Comparison of ENCODE assay signal across 10 cellular contexts in the genomic region with DNA sequence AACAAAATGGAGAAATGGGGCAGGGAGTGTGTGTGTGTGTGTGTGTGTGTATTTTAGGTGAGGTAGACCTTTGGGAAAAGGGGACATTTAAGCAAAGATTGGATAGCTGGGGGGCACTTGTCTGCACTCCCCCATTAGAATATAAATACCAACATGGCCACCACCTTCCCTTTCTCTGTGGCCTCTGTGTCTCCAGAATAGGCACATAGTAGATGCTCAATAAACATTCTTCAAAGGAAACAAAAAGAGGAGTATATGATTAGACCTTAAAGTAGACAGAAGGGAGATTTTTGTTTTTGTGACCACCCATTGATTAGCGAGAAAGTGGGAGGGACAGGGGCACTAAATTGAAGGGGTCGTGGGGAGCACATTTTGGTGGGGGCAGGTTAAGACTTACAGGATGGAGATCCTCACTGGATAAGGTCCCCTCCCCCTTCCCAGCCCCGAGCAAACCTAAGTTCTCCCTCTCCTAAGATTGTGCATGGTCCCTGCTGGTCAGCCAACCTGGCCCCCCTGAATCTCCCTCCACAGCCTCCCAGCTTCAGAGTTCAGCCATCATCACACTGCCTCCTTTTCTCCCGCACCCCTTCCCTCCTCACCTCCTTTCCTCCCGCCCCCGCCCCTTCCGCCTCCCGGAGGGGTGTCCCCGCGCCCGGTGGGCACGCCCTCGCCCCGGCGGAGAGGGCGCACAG. TPM values are rescaled to one million over a fixed set of nuclear protein-coding genes. Genes with fewer than 3 reads are reported as not detected.
DNase-seq lines count a peak whose midpoint lies in the region; ATAC-seq and TF ChIP-seq lines count a peak whose summit lies in the region.
"Had no signal": no experiment of that assay in that cellular context is flagged by ENCODE, and none has a peak within 500 bp of the region (broad histone marks: within the 10 kb centered on the region; RNA-seq: fewer than 3 reads in every experiment).

No MANE protein-coding gene starts in this region.

- no peaks in the 10 kb centered on the region for H3K27me3 ChIP-seq in CD4-positive, alpha-beta T cell (ENCODE audit: control insufficient read depth, insufficient read depth, low read length)
- H3K27me3 ChIP-seq in SJSA1 (replicated peaks): peaks cover 50% of the 10 kb centered on the region
- no peaks in the 10 kb centered on the region for H3K27me3 ChIP-seq in ovary

- H3K9me3 Mint-ChIP-seq in CD4-positive, alpha-beta T cell: no peaks in the 10 kb centered on the region
- H3K9me3 Mint-ChIP-seq in effector memory CD8-positive, alpha-beta T cell: no peaks in the 10 kb centered on the region

- H3K36me3 Mint-ChIP-seq in CD4-positive, alpha-beta T cell (ENCODE audit: low read depth): peaks cover 29% of the 10 kb centered on the region
- H3K36me3 Mint-ChIP-seq in effector memory CD8-positive, alpha-beta T cell (ENCODE audit: insufficient read depth): no peaks in the 10 kb centered on the region

- CTCF ChIA-PET in CD4-positive, alpha-beta T cell (lab: Charles Lee): no interaction called here

- POLR2A ChIA-PET in CD4-positive, alpha-beta T cell (lab: Charles Lee): interaction anchor here (0.8 to 1.7 kb wide), 3 partner anchors 8 to 247 kb away, joined by 3 to 9 read pairs (median 3); no protein-coding TSS in a partner anchor

- no peak overlapping the region for H3K27ac ChIP-seq in CD4-positive, alpha-beta T cell (ENCODE audit: low read depth, low read length)
- no peak overlapping the region for H3K27ac ChIP-seq in SJSA1
- peak overlapping the region; percentile 23 to 33 for H3K27ac ChIP-seq in ovary
- H3K27ac ChIP-seq in substantia nigra (ENCODE audit: low read depth, low read length, poor library complexity, severe bottlenecking): no peak overlapping the region

- H3K4me1 ChIP-seq in SJSA1 (replicated peaks) (no peaks in the 10 kb centered on the region; the same call in 1 of the 2 replicates), ovary (ENCODE audit: insufficient read depth) (peaks cover 2% of the 10 kb centered on the region)

- TF ChIP-seq POLR2A in ovary (IDR thresholded peaks at IDR 0.05): no peak

- peak overlapping the region; percentile 83 for H3K4me3 Mint-ChIP-seq in CD4-positive, alpha-beta T cell
- H3K4me3 Mint-ChIP-seq in effector memory CD8-positive, alpha-beta T cell: peak overlapping the region in 1 of 2 donors; percentile 15

- H3K4me3 ChIP-seq in SJSA1 (peak overlapping the region; percentile 37), fibroblast of mammary gland (ENCODE audit: control insufficient read depth, low read depth, low read length) (peak overlapping the region; percentile 56), ovary (peak overlapping the region; percentile 66)
- H3K4me3 ChIP-seq: K562 had no signal

- no peaks in the 10 kb centered on the region for H3K36me3 ChIP-seq in SJSA1
- no peaks in the 10 kb centered on the region for H3K36me3 ChIP-seq in ovary

- intact Hi-C loops in CD4-positive, alpha-beta T cell (cut with DNase I, micrococcal nuclease): loop anchor here in 1 of 2 experiments (1.0 to 10.0 kb wide), 4 partner anchors 30 to 561 kb away; no protein-coding TSS in a partner anchor
- intact Hi-C loops in ovary (cut with DNase I): no loop called here

- H3K27ac Mint-ChIP-seq in CD4-positive, alpha-beta T cell: peak overlapping the region; percentile 89
- no peak overlapping the region for H3K27ac Mint-ChIP-seq in effector memory CD8-positive, alpha-beta T cell

- TF ChIP-seq CTCF in CD4-positive, alpha-beta T cell (IDR thresholded peaks at IDR 0.05): no peak
- TF ChIP-seq CTCF in fibroblast of mammary gland (conservative IDR thresholded peaks at IDR 0.05; ENCODE audit: control insufficient read depth, insufficient read depth, low read depth, low read length) (no peak), ovary (IDR thresholded peaks at IDR 0.05) (no peak)

- no peak for TF ChIP-seq EP300 in ovary (IDR thresholded peaks at IDR 0.05)

- DNase-seq in CD4-positive, alpha-beta T cell: no peak
- DNase-seq in SJSA1 (ENCODE audit: low read depth in 1 of 2, low spot score in 2 of 2): no peak
- DNase-seq in fibroblast of mammary gland (ENCODE audit: low read depth): no peak
- no peak for DNase-seq in ovary
- no peak for DNase-seq in substantia nigra (lab: John Stamatoyannopoulos, UW)
- DNase-seq in AG08396 (ENCODE audit: low spot score): no peak
- no peak for DNase-seq in effector memory CD8-positive, alpha-beta T cell
- no peak for DNase-seq in globus pallidus (ENCODE audit: low spot score)

- H3K27me3 Mint-ChIP-seq in CD4-positive, alpha-beta T cell: peaks cover 6% of the 10 kb centered on the region
- H3K27me3 Mint-ChIP-seq in effector memory CD8-positive, alpha-beta T cell: peaks cover 87 to 90% of the 10 kb centered on the region in 2 donors

- no peaks in the 10 kb centered on the region for H3K9me3 ChIP-seq in CD4-positive, alpha-beta T cell (ENCODE audit: control insufficient read depth, low read length)
- no peaks in the 10 kb centered on the region for H3K9me3 ChIP-seq in SJSA1 (replicated peaks)
- H3K9me3 ChIP-seq in ovary: no peaks in the 10 kb centered on the region

- 4 to 6% (median 5%) methylated on average over 12 to 16 of the region's 16 CpGs for WGBS in ovary, 3 donors

- peaks cover 40% of the 10 kb centered on the region for H3K4me1 Mint-ChIP-seq in CD4-positive, alpha-beta T cell (ENCODE audit: low read depth)
- peaks cover 7 to 9% of the 10 kb centered on the region in 2 donors for H3K4me1 Mint-ChIP-seq in effector memory CD8-positive, alpha-beta T cell (ENCODE audit: low read depth in 2 of 2)

- ATAC-seq in CD4-positive, alpha-beta T cell (ENCODE audit: poor library complexity): no peak
- ATAC-seq in effector memory CD8-positive, alpha-beta T cell (replicated peaks): no peak

RNA-seq across cellular contexts. Expression of a gene that starts 0.5 kb away (rescaled TPM):
- total RNA-seq in CD4-positive, alpha-beta T cell: 10 to 100 TPM; 26.1 to 27.4 TPM
- not detected in 2 replicates for total RNA-seq in SJSA1 (2014; rRNA removed; shearing (Covaris generic))
- 100 to 1,000 TPM in 1 of 7 donors, 10 to 100 TPM in 6; 18.2 to 113 (median 55.0) TPM for total RNA-seq in ovary
- 10 to 100 TPM; 23.8 to 40.2 TPM for polyA plus RNA-seq in ovary
- total RNA-seq: pulmonary artery endothelial cell had no signal

Comparison
In these comparisons a context has a peak if more than half of its experiments do, and no peak if none do; other contexts are left out.
1. H3K27ac ChIP-seq: peak in ovary (2 of 2); none in CD4-positive, alpha-beta T cell (single experiment), SJSA1 (single experiment) and substantia nigra (single experiment).
2. RNA of a gene that starts 0.5 kb away (total RNA-seq): 18.2 to 113 TPM in ovary and 26.1 to 27.4 TPM in CD4-positive, alpha-beta T cell; not detected in SJSA1; every median in the first group is over 10 times any median in the second.
3. Peak in every context shown above with its lines, with median percentiles within 50 percentile points of each other: H3K4me3 ChIP-seq.